In genomic region chr17:70144260-70144846, GRCh38 we compare ENCODE assay signal across 8 cellular contexts. TPM values are rescaled to one million over a fixed set of nuclear protein-coding genes. Genes with fewer than 3 reads are reported as not detected.
DNase-seq lines count a peak whose midpoint lies in the region; ATAC-seq and TF ChIP-seq lines count a peak whose summit lies in the region.

No MANE protein-coding gene starts in this region.

- DNase-seq in CD8-positive, alpha-beta T cell = no peak
- DNase-seq in HFFc6 (peak; percentile 24), body of pancreas (peak in 1 of 4 donors; percentile 31), mesenchymal stem cell (peak; percentile 52), A172 (ENCODE audit: low spot score) (no peak), NCI-H128 (lab: John Stamatoyannopoulos, UW; ENCODE audit: unreplicated experiment) (no peak)
- DNase-seq in activated naive CD4-positive, alpha-beta T cell treated with Interleukin-2 at 50 U/mL for 16 hours = no peak
- DNase-seq in stimulated activated CD4-positive, alpha-beta T cell treated with anti-CD3 and anti-CD28 coated beads, Interleukin-4, amount 100 ng/mL, for 24 hours = no peak

- ATAC-seq in CD8-positive, alpha-beta T cell = no peak
- no peak for ATAC-seq in body of pancreas

- H2AK5ac ChIP-seq in mesenchymal stem cell (ENCODE audit: low read length, severe bottlenecking) = no peak overlapping the region

- H3K14ac ChIP-seq in mesenchymal stem cell (ENCODE audit: low read length in 2 of 2) = no peak overlapping the region

- no peak overlapping the region for H3K4me3 ChIP-seq in CD8-positive, alpha-beta T cell (ENCODE audit: low read depth, low read length)
- no peak overlapping the region for H3K4me3 ChIP-seq in body of pancreas
- H3K4me3 ChIP-seq in mesenchymal stem cell (ENCODE audit: insufficient read depth in 1 of 2, low read depth in 1 of 2, low read length in 2 of 2) = no peak overlapping the region

- no peak overlapping the region for H3K4me3 Mint-ChIP-seq in CD8-positive, alpha-beta T cell
- no peak overlapping the region for H3K4me3 Mint-ChIP-seq in HFFc6

- H3K27me3 ChIP-seq in CD8-positive, alpha-beta T cell (ENCODE audit: insufficient read depth, low read length) = no peaks in the 10 kb centered on the region
- no peaks in the 10 kb centered on the region for H3K27me3 ChIP-seq in body of pancreas
- no peaks in the 10 kb centered on the region for H3K27me3 ChIP-seq in mesenchymal stem cell (ENCODE audit: control insufficient read depth in 1 of 2, insufficient read depth in 1 of 2, low read length in 2 of 2)

- no peaks in the 10 kb centered on the region for H3K9me3 Mint-ChIP-seq in CD8-positive, alpha-beta T cell
- no peaks in the 10 kb centered on the region for H3K9me3 Mint-ChIP-seq in HFFc6

- H3K27ac Mint-ChIP-seq in CD8-positive, alpha-beta T cell = no peak overlapping the region
- no peak overlapping the region for H3K27ac Mint-ChIP-seq in HFFc6

- no peak overlapping the region for H2BK12ac ChIP-seq in mesenchymal stem cell (ENCODE audit: low read length in 2 of 2)

- no peak overlapping the region for H2BK120ac ChIP-seq in mesenchymal stem cell (ENCODE audit: low read depth, low read length)

- no peak overlapping the region for H3K4me2 ChIP-seq in mesenchymal stem cell (ENCODE audit: low read length, poor library complexity, severe bottlenecking)

- POLR2A ChIA-PET in CD8-positive, alpha-beta T cell (lab: Charles Lee) = no interaction called here

- TF ChIP-seq CTCF in CD8-positive, alpha-beta T cell (IDR thresholded peaks at IDR 0.05) = peak; percentile 40
- TF ChIP-seq CTCF in HFFc6 (IDR thresholded peaks at IDR 0.05) = peak; percentile 92
- TF ChIP-seq CTCF in body of pancreas (IDR thresholded peaks at IDR 0.05) = peak in 6 of 7 experiments; percentile 63 to 78 (median 72)

- intact Hi-C loops in CD8-positive, alpha-beta T cell (cut with DNase I, micrococcal nuclease) = loop anchor here in 1 of 2 experiments (2.0 kb wide), 1 partner anchor 574 kb away; no protein-coding TSS in a partner anchor
- intact Hi-C loops in body of pancreas (cut with DNase I) = loop anchor here (10.0 kb wide), 1 partner anchor 580 kb away; no protein-coding TSS in a partner anchor

- H4K8ac ChIP-seq in mesenchymal stem cell (ENCODE audit: low read length) = no peak overlapping the region

- H3K79me1 ChIP-seq in mesenchymal stem cell (replicated peaks; ENCODE audit: low read length, poor library complexity, severe bottlenecking) = no peaks in the 10 kb centered on the region

- H3K36me3 Mint-ChIP-seq in CD8-positive, alpha-beta T cell = no peaks in the 10 kb centered on the region
- no peaks in the 10 kb centered on the region for H3K36me3 Mint-ChIP-seq in HFFc6 (ENCODE audit: low read depth)

- no peak overlapping the region for H2AFZ ChIP-seq in mesenchymal stem cell (ENCODE audit: low read depth, low read length)

- no peaks in the 10 kb centered on the region for H3K36me3 ChIP-seq in CD8-positive, alpha-beta T cell (ENCODE audit: insufficient read depth, low read length)
- no peaks in the 10 kb centered on the region for H3K36me3 ChIP-seq in body of pancreas (replicated peaks in 1 of 2; ENCODE audit: insufficient read depth in 1 of 2, low read depth in 2 of 2)
- H3K36me3 ChIP-seq in mesenchymal stem cell (ENCODE audit: control insufficient read depth in 1 of 2, insufficient read depth in 2 of 2, low read depth in 1 of 2, low read length in 2 of 2) = no peaks in the 10 kb centered on the region

- peaks cover 5% of the 10 kb centered on the region for H3K27me3 Mint-ChIP-seq in CD8-positive, alpha-beta T cell (ENCODE audit: low read depth)
- peaks cover under 1% of the 10 kb centered on the region for H3K27me3 Mint-ChIP-seq in HFFc6 (ENCODE audit: insufficient read depth)

- H2BK5ac ChIP-seq in mesenchymal stem cell (ENCODE audit: low read depth, low read length, poor library complexity, severe bottlenecking) = no peak overlapping the region

- no peak overlapping the region for H4K91ac ChIP-seq in mesenchymal stem cell (ENCODE audit: low read length)

- no peak overlapping the region for H3K23ac ChIP-seq in mesenchymal stem cell (ENCODE audit: low read length in 2 of 2)

- 16 to 18% methylated on average over 6 of the region's 6 CpGs for WGBS in body of pancreas, 2 donors
- WGBS in mesenchymal stem cell = no CpG with 5 or more reads among the region's 6 CpGs

- H2BK15ac ChIP-seq in mesenchymal stem cell (ENCODE audit: low read depth, poor library complexity, severe bottlenecking) = no peak overlapping the region

- peak overlapping the region; percentile 66 for H3K9ac ChIP-seq in mesenchymal stem cell (ENCODE audit: low read length)

- CTCF ChIA-PET in CD8-positive, alpha-beta T cell (lab: Charles Lee) = interaction anchor here (1.3 to 1.5 kb wide), 2 partner anchors 576 to 578 kb away, joined by 5 to 7 read pairs; no protein-coding TSS in a partner anchor

- no peaks in the 10 kb centered on the region for H3K4me1 Mint-ChIP-seq in CD8-positive, alpha-beta T cell (ENCODE audit: low read depth)
- peaks cover 5% of the 10 kb centered on the region for H3K4me1 Mint-ChIP-seq in HFFc6 (ENCODE audit: low read depth)

- H3K27ac ChIP-seq in CD8-positive, alpha-beta T cell (ENCODE audit: low read depth, low read length) = no peak overlapping the region
- H3K27ac ChIP-seq in body of pancreas (no peak overlapping the region), mesenchymal stem cell (ENCODE audit: low read length, poor library complexity, severe bottlenecking) (no peak overlapping the region)

- TF ChIP-seq POLR2A in body of pancreas (IDR thresholded peaks at IDR 0.05) = no peak

- no peaks in the 10 kb centered on the region for H3K9me3 ChIP-seq in CD8-positive, alpha-beta T cell (ENCODE audit: low read length)
- no peaks in the 10 kb centered on the region for H3K9me3 ChIP-seq in body of pancreas
- H3K9me3 ChIP-seq in mesenchymal stem cell (ENCODE audit: control insufficient read depth, low read length) = no peaks in the 10 kb centered on the region

- no peak overlapping the region for H3K18ac ChIP-seq in mesenchymal stem cell (ENCODE audit: low read depth in 1 of 2, low read length in 2 of 2)

- no peak overlapping the region for H3K4ac ChIP-seq in mesenchymal stem cell (ENCODE audit: low read depth in 1 of 2, low read length in 2 of 2)

- H3K4me1 ChIP-seq in CD8-positive, alpha-beta T cell (ENCODE audit: insufficient read depth, low read length) = no peaks in the 10 kb centered on the region
- H3K4me1 ChIP-seq in body of pancreas = peaks cover 4% of the 10 kb centered on the region
- H3K4me1 ChIP-seq in mesenchymal stem cell (ENCODE audit: control insufficient read depth, insufficient read depth, low read depth, low read length) = no peaks in the 10 kb centered on the region

RNA-seq across cellular contexts. Expression of gene KCNJ2, which starts 25.0 kb away (rescaled TPM):
- total RNA-seq in CD8-positive, alpha-beta T cell = not detected
- total RNA-seq in HFFc6 (2021; fragmentation: NEBNext Ultra II Directional; extraction: Animal tissue kit (Norgen Biotek cat#: 25700)) = under 1 TPM; 0.23 to 0.47 (median 0.37) TPM
- under 1 TPM; 0.33 to 0.78 TPM for total RNA-seq in body of pancreas
- 1.5 TPM for polyA plus RNA-seq in mesenchymal stem cell (2013, experiment 1 of 2)
- 1.6 TPM for polyA plus RNA-seq in mesenchymal stem cell (2013, experiment 2 of 2)
- total RNA-seq in A172 (2014; rRNA removed; shearing (Covaris generic)) = not detected in 2 replicates

Comparison
In these comparisons a context has a peak if more than half of its experiments do, and no peak if none do; other contexts are left out.
1. DNase-seq: peak in HFFc6 (single experiment) and mesenchymal stem cell (single experiment); none in CD8-positive, alpha-beta T cell (0 of 7), A172 (single experiment), activated naive CD4-positive, alpha-beta T cell treated with Interleukin-2 at 50 U/mL for 16 hours (single experiment), NCI-H128 (single experiment) and stimulated activated CD4-positive, alpha-beta T cell treated with anti-CD3 and anti-CD28 coated beads, Interleukin-4, amount 100 ng/mL, for 24 hours (single experiment).
2. CTCF ChIP-seq: peak in every context shown above with its lines; median percentile 92 in HFFc6; 72 in body of pancreas; 40 in CD8-positive, alpha-beta T cell.